16 cellular contexts compared by ENCODE assay signal in the genomic region with DNA sequence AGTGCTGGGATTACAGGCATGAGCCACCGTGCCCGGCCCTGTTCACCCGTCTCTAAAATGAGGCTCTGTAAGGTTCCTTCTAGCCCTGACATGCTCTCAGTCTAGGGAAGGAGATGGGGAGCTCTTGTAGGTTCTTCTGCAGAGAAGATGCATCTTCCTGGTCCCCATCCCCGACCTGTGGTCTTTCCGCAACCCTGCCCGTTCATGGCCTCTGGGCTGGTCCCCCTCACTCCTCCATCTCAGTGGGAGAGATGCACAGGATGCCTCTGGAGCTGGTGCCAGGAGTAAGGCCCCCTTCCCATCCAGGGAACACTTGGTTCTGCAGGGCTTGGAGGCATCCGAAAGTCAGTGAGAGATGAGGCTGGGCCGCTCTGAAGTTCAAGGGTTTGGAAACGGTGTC.
DNase-seq lines count a peak whose midpoint lies in the region; ATAC-seq and TF ChIP-seq lines count a peak whose summit lies in the region.
"Had no signal": no experiment of that assay in that cellular context is flagged by ENCODE, and none has a peak within 500 bp of the region (broad histone marks: within the 10 kb centered on the region; RNA-seq: fewer than 3 reads in every experiment).

No MANE protein-coding gene starts in this region.

- H3K4me1 ChIP-seq in esophagus muscularis mucosa (peaks cover 29 to 97% (median 94%) of the 10 kb centered on the region in 4 donors), spleen (no peaks in the 10 kb centered on the region)

- H3K4me3 ChIP-seq in esophagus muscularis mucosa (no peak overlapping the region), spleen (no peak overlapping the region)
- H3K4me3 ChIP-seq: GM23338 had no signal

- H3K36me3 ChIP-seq in esophagus muscularis mucosa (no peaks in the 10 kb centered on the region), spleen (no peaks in the 10 kb centered on the region)

- CTCF ChIA-PET in T-cell (lab: Charles Lee): no interaction called here

- WGBS in esophagus muscularis mucosa: 94% methylated on average over 9 of the region's 9 CpGs
- WGBS in spleen, 5 donors: 89 to 96% (median 91%) methylated on average over 8 to 9 of the region's 9 CpGs

- H3K4me3 Mint-ChIP-seq in brain (no peak overlapping the region), T-cell (no peak overlapping the region)
- H3K4me3 Mint-ChIP-seq: B cell; CD4-positive, alpha-beta T cell; GM23338 had no signal

- TF ChIP-seq CTCF in brain (conservative IDR thresholded peaks at IDR 0.05) (no peak), esophagus muscularis mucosa (IDR thresholded peaks at IDR 0.05) (no peak), spleen (IDR thresholded peaks at IDR 0.05 in 8 of 11, conservative IDR thresholded peaks at IDR 0.05 in 3 of 11) (no peak)

- peak overlapping the region; percentile 87 to 99 (median 91) for H3K27ac ChIP-seq in esophagus muscularis mucosa (replicated peaks in 1 of 4)
- no peak overlapping the region for H3K27ac ChIP-seq in spleen
- H3K27ac ChIP-seq: HL-60 had no signal

- H3K27ac Mint-ChIP-seq in brain: peak overlapping the region in 3 of 5 experiments; percentile 42 to 63 (median 53)
- H3K27ac Mint-ChIP-seq in T-cell: no peak overlapping the region
- H3K27ac Mint-ChIP-seq: B cell; CD4-positive, alpha-beta T cell; GM23338 had no signal

- H3K27me3 ChIP-seq in esophagus muscularis mucosa (no peaks in the 10 kb centered on the region), spleen (replicated peaks in 1 of 7) (peaks cover 0 to 19% (median 0%) of the 10 kb centered on the region in 7 donors)

- H3K36me3 Mint-ChIP-seq in brain (no peaks in the 10 kb centered on the region), T-cell (no peaks in the 10 kb centered on the region)

- H3K9me3 Mint-ChIP-seq in brain (no peaks in the 10 kb centered on the region), T-cell (no peaks in the 10 kb centered on the region)
- H3K9me3 Mint-ChIP-seq: CD4-positive, alpha-beta T cell; GM23338 had no signal

- peaks cover 79% of the 10 kb centered on the region for H3K4me1 Mint-ChIP-seq in brain
- H3K4me1 Mint-ChIP-seq in T-cell: no peaks in the 10 kb centered on the region
- H3K4me1 Mint-ChIP-seq: B cell had no signal

- H3K27me3 Mint-ChIP-seq in brain: no peaks in the 10 kb centered on the region
- H3K27me3 Mint-ChIP-seq in T-cell: no peaks in the 10 kb centered on the region
- H3K27me3 Mint-ChIP-seq: B cell; CD4-positive, alpha-beta T cell had no signal

- H3K9me3 ChIP-seq in esophagus muscularis mucosa (no peaks in the 10 kb centered on the region), spleen (no peaks in the 10 kb centered on the region)

- DNase-seq in esophagus muscularis mucosa (ENCODE audit: extremely low spot score) (no peak), posterior vena cava (ENCODE audit: low spot score) (peak; percentile 62), spleen (peak; percentile 62), T-cell (no peak), NCI-H526 (lab: John Stamatoyannopoulos, UW) (no peak), inferior parietal cortex (ENCODE audit: extremely low spot score) (no peak)
- DNase-seq: C1 segment of cervical spinal cord; CD4-positive, alpha-beta T cell; DMS153; DMS79 treated with DMSO at 0.1 percent for 48 hours; EL; H7 had no signal

- ATAC-seq in T-cell (replicated peaks in 1 of 4): no peak
- ATAC-seq: GM23338 had no signal

- TF ChIP-seq POLR2A in esophagus muscularis mucosa (IDR thresholded peaks at IDR 0.05; ENCODE audit: low read depth): no peak
- TF ChIP-seq POLR2A in spleen (IDR thresholded peaks at IDR 0.05): no peak

- intact Hi-C loops in esophagus muscularis mucosa (cut with DNase I) (loop anchor here (5.0 kb wide), 1 partner anchor 170 kb away; no protein-coding TSS in a partner anchor), posterior vena cava (cut with DNase I) (loop anchor here in 1 of 2 donors (5.0 to 10.0 kb wide), 2 partner anchors 35 to 73 kb away; no protein-coding TSS in a partner anchor), spleen (cut with DNase I; ENCODE audit: low total_unique reads) (no loop called here)

- TF ChIP-seq EP300 in esophagus muscularis mucosa (IDR thresholded peaks at IDR 0.05): no peak

- POLR2A ChIA-PET in T-cell (lab: Charles Lee): no interaction called here

Comparison
In these comparisons a context has a peak if more than half of its experiments do, and no peak if none do; other contexts are left out.
1. H3K27ac Mint-ChIP-seq: peak in brain (3 of 5); none in T-cell (0 of 2).
2. DNase-seq: peak in posterior vena cava (single experiment) and spleen (single experiment); none in esophagus muscularis mucosa (single experiment), T-cell (0 of 34), NCI-H526 (0 of 2) and inferior parietal cortex (single experiment).
3. H3K27ac ChIP-seq: peak in esophagus muscularis mucosa (4 of 4); none in spleen (0 of 8).